Comparison of ENCODE assay signal across 18 cellular contexts in genomic region chr5:15948225-15948624, GRCh38.
"Had no signal": no experiment of that assay in that cellular context is flagged by ENCODE, and none has a peak within 500 bp of the region (broad histone marks: within the 10 kb centered on the region; RNA-seq: fewer than 3 reads in every experiment).

No MANE protein-coding gene starts in this region.

- H3K4me3 ChIP-seq: coronary artery, SJCRH30, tibial nerve had no signal

- H3K4me1 ChIP-seq: SJCRH30 had no signal

- DNase-seq: activated CD4-positive, alpha-beta memory T cell treated with anti-CD3 and anti-CD28 coated beads, Interleukin-2, amount 10 ng/mL, durations not matched to agents 7 days and 5 days; activated CD4-positive, alpha-beta T cell treated with anti-CD3 and anti-CD28 coated beads for 36 hours; activated CD8-positive, alpha-beta memory T cell treated with anti-CD3 and anti-CD28 coated beads, Interleukin-2, amount 50 U/mL, for 4 hours; activated gamma-delta T cell treated with Interleukin-2 at 50 U/mL for 16 hours; activated naive CD8-positive, alpha-beta T cell treated with anti-CD3 and anti-CD28 coated beads, Interleukin-2, amount 10 ng/mL, durations not matched to agents 7 days and 5 days; activated T-cell treated with anti-CD3 and anti-CD28 coated beads, Interleukin-2, amount 50 U/mL, for 72 hours; anterior cingulate cortex; effector CD8-positive, alpha-beta T cell; glutamatergic neuron; left cardiac atrium; mammary epithelial cell; nephron progenitor cell; SJCRH30; T-cell; T1000; WERI-Rb-1 had no signal

- H3K27me3 ChIP-seq: SJCRH30, tibial nerve had no signal

- ATAC-seq: activated CD4-positive, alpha-beta T cell treated with anti-CD3 and anti-CD28 coated beads for 36 hours; activated T-cell treated with anti-CD3 and anti-CD28 coated beads, Interleukin-2, amount 50 U/mL, for 72 hours; left cardiac atrium; T-cell had no signal

- H3K36me3 ChIP-seq: SJCRH30, WERI-Rb-1 had no signal

- H3K9me3 ChIP-seq: SJCRH30, tibial nerve had no signal

- H3K27ac ChIP-seq: coronary artery, SJCRH30, tibial nerve, WERI-Rb-1 had no signal
